9 cellular contexts compared by ENCODE assay signal in the genomic region with DNA sequence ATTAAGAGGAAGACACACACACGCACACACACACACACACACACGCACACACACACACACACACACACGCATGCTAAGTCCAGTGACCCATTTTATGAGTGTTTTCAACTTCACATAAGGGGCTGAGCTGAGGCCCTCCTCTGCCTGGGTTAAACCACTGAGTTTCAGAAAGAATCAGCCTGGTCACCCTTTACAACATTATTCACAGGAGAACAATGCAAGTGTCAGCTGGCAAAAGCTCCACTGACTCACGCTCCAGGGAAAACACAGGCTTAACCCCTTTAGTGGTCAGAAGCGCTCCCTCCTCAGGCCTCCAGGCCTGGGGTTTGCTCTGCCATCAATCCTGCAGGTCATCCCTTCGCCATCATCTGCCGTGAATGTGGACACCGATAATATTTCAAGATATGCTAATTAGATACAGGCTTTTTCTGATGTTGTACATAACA. TPM values are rescaled to one million over a fixed set of nuclear protein-coding genes. Genes with fewer than 3 reads are reported as not detected.
DNase-seq lines count a peak whose midpoint lies in the region; ATAC-seq lines count a peak whose summit lies in the region.
"Had no signal": no experiment of that assay in that cellular context is flagged by ENCODE, and none has a peak within 500 bp of the region (broad histone marks: within the 10 kb centered on the region; RNA-seq: fewer than 3 reads in every experiment).

No MANE protein-coding gene starts in this region.

- DNase-seq in caudate nucleus (lab: John Stamatoyannopoulos, UW), result peak in 46 of 61 donors; percentile 11 to 73 (median 40)
- DNase-seq in left colon, result peak in 1 of 2 donors; percentile 49
- no peak for DNase-seq in NCI-H2171 treated with DMSO at 0.1 percent for 48 hours (lab: John Stamatoyannopoulos, UW)
- no peak for DNase-seq in activated CD4-positive, CD25-positive, alpha-beta regulatory T cell treated with anti-CD3 and anti-CD28 coated beads, Interleukin-2, amount 50 U/mL, for 72 hours
- DNase-seq: activated T-cell treated with anti-CD3 and anti-CD28 coated beads, Interleukin-2, amount 50 U/mL, for 48 hours had no signal

- H3K27me3 ChIP-seq in subcutaneous abdominal adipose tissue (ENCODE audit: control insufficient read depth in 5 of 5, insufficient read depth in 4 of 5, low read length in 5 of 5), result no peaks in the 10 kb centered on the region

- intact Hi-C loops in left colon (cut with DNase I, micrococcal nuclease), result no loop called here

- H3K27ac ChIP-seq in caudate nucleus (ENCODE audit: low read depth, low read length) (peak overlapping the region; percentile 94), subcutaneous abdominal adipose tissue (ENCODE audit: low read depth, low read length) (peak overlapping the region; percentile 58)

- peaks cover 18 to 39% (median 36%) of the 10 kb centered on the region in 5 donors for H3K4me1 ChIP-seq in subcutaneous abdominal adipose tissue (ENCODE audit: control insufficient read depth in 5 of 5, insufficient read depth in 5 of 5, low read length in 5 of 5)

- H3K9me3 ChIP-seq in subcutaneous abdominal adipose tissue (ENCODE audit: control insufficient read depth in 5 of 5, low read length in 5 of 5), result no peaks in the 10 kb centered on the region

- H3K36me3 ChIP-seq in subcutaneous abdominal adipose tissue (ENCODE audit: control insufficient read depth in 5 of 5, insufficient read depth in 5 of 5, low read length in 5 of 5), result peaks cover 0 to 66% (median 35%) of the 10 kb centered on the region in 5 donors

- no peak overlapping the region for H3K4me3 ChIP-seq in subcutaneous abdominal adipose tissue (ENCODE audit: low read depth in 1 of 5, low read length in 5 of 5)

- ATAC-seq in HG02610 (IDR thresholded peaks at IDR 0.05; ENCODE audit: unreplicated experiment) (peak; percentile 38), left colon (peak; percentile 38), HG03521 (IDR thresholded peaks at IDR 0.05; ENCODE audit: unreplicated experiment) (no peak), GM21390 (IDR thresholded peaks at IDR 0.05; ENCODE audit: unreplicated experiment) (no peak)

- peak overlapping the region in 1 of 5 donors; percentile 57 for H3K9ac ChIP-seq in subcutaneous abdominal adipose tissue (ENCODE audit: low read length in 5 of 5)

RNA-seq across cellular contexts. Expression of gene ACOX3, which starts 46.9 kb away (rescaled TPM):
- total RNA-seq in left colon, result 10 to 100 TPM; 25.9 to 29.7 TPM

RNA-seq across cellular contexts. Expression of gene TRMT44, which starts 47.0 kb away (rescaled TPM):
- total RNA-seq in left colon, result 10 to 100 TPM; 14.3 to 16.4 TPM

Comparison
In these comparisons a context has a peak if more than half of its experiments do, and no peak if none do; other contexts are left out.
1. ATAC-seq: peak in HG02610 (single experiment) and left colon (single experiment); none in HG03521 (single experiment) and GM21390 (single experiment).
2. DNase-seq: peak in caudate nucleus (46 of 61); none in NCI-H2171 treated with DMSO at 0.1 percent for 48 hours (single experiment) and activated CD4-positive, CD25-positive, alpha-beta regulatory T cell treated with anti-CD3 and anti-CD28 coated beads, Interleukin-2, amount 50 U/mL, for 72 hours (single experiment).